ENCODE assay signal across 10 cellular contexts in the genomic region with DNA sequence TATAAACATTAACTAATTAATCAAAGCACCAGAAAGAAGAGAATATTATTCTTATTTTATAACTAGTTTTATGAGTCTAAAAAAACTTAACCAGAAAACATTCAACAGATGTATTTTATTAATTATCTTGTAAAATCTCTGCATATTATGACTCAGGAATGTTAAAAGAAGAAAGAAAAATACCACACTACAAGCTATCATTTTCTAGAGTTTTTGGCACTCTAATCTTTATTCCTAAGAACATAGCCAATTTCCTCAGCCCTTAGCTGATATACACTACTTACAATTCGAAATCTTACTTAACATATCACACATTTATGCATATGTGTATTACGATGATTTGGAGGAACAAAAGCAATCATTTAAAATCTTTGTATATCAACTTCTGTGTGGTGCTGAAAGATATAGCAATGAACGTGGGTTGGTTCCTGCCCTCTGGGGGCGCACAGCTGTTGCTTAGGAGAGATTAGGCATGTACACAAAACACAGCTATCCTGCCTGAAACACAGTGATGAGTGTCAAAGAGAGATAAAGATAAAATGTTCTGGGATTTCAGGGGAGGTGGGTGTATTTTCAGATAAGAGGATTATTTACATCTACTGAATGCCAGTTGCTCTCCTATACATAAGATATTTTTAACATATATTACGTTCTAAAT.
DNase-seq lines count a peak whose midpoint lies in the region; ATAC-seq lines count a peak whose summit lies in the region.
"Had no signal": no experiment of that assay in that cellular context is flagged by ENCODE, and none has a peak within 500 bp of the region (broad histone marks: within the 10 kb centered on the region; RNA-seq: fewer than 3 reads in every experiment).

No MANE protein-coding gene starts in this region.

- DNase-seq in CD4-positive, CD25-positive, alpha-beta regulatory T cell: peak in 2 of 3 donors; percentile 2 to 28
- DNase-seq in SK-N-MC (ENCODE audit: low read depth, low spot score): peak; percentile 45
- peak; percentile 32 for DNase-seq in dedifferentiated amniotic fluid mesenchymal stem cell (ENCODE audit: extremely low spot score)
- peak; percentile 31 for DNase-seq in myocyte (ENCODE audit: low read depth)
- DNase-seq in cerebellar nuclear complex (lab: John Stamatoyannopoulos, UW): no peak
- DNase-seq in kidney glomerular epithelial cell (lab: John Stamatoyannopoulos, UW): no peak
- DNase-seq in left lobe of liver (ENCODE audit: low spot score): no peak
- DNase-seq: GF-D8, H9 had no signal

- H3K27ac Mint-ChIP-seq in CD4-positive, CD25-positive, alpha-beta regulatory T cell: peak overlapping the region; percentile 67 to 86 (median 79)
- H3K27ac Mint-ChIP-seq: H9 had no signal

- no peaks in the 10 kb centered on the region for H3K27me3 ChIP-seq in CD4-positive, CD25-positive, alpha-beta regulatory T cell (ENCODE audit: control insufficient read depth, insufficient read depth, low read length)

- H3K9me3 ChIP-seq in CD4-positive, CD25-positive, alpha-beta regulatory T cell (ENCODE audit: control insufficient read depth in 2 of 2, low read length in 2 of 2): no peaks in the 10 kb centered on the region
- H3K9me3 ChIP-seq in SK-N-MC (ENCODE audit: low read depth, low read length): no peaks in the 10 kb centered on the region

- H3K9me3 Mint-ChIP-seq in CD4-positive, CD25-positive, alpha-beta regulatory T cell: no peaks in the 10 kb centered on the region
- H3K9me3 Mint-ChIP-seq: H9 had no signal

- H3K4me3 Mint-ChIP-seq in CD4-positive, CD25-positive, alpha-beta regulatory T cell: peak overlapping the region in 2 of 4 donors; percentile 59 to 74
- H3K4me3 Mint-ChIP-seq: H9 had no signal

- no peaks in the 10 kb centered on the region for H3K27me3 Mint-ChIP-seq in CD4-positive, CD25-positive, alpha-beta regulatory T cell

- peaks cover 42% of the 10 kb centered on the region for H3K36me3 Mint-ChIP-seq in CD4-positive, CD25-positive, alpha-beta regulatory T cell

- peak overlapping the region; percentile 31 for H3K4me3 ChIP-seq in CD4-positive, CD25-positive, alpha-beta regulatory T cell (ENCODE audit: low read depth, low read length)
- peak overlapping the region; percentile 42 for H3K4me3 ChIP-seq in SK-N-MC

- H3K27ac ChIP-seq in CD4-positive, CD25-positive, alpha-beta regulatory T cell (ENCODE audit: insufficient read depth, low read length, poor library complexity, severe bottlenecking): no peak overlapping the region
- peak overlapping the region; percentile 95 for H3K27ac ChIP-seq in SK-N-MC

- peak overlapping the region; percentile 28 for H3K9ac ChIP-seq in SK-N-MC (ENCODE audit: insufficient read length)

- H3K4me1 Mint-ChIP-seq in CD4-positive, CD25-positive, alpha-beta regulatory T cell: peaks cover 8 to 27% (median 21%) of the 10 kb centered on the region in 4 donors
- H3K4me1 Mint-ChIP-seq: H9 had no signal

- no peak for ATAC-seq in CD4-positive, CD25-positive, alpha-beta regulatory T cell (ENCODE audit: low read depth in 2 of 2)
- ATAC-seq in left lobe of liver (no peak), GM18858 (IDR thresholded peaks at IDR 0.05; ENCODE audit: unreplicated experiment) (no peak)

- peaks cover 11% of the 10 kb centered on the region for H3K4me1 ChIP-seq in CD4-positive, CD25-positive, alpha-beta regulatory T cell (ENCODE audit: control insufficient read depth, insufficient read depth, low read length, poor library complexity, severe bottlenecking)

- H3K36me3 ChIP-seq in CD4-positive, CD25-positive, alpha-beta regulatory T cell (ENCODE audit: control insufficient read depth, insufficient read depth, low read length): peaks cover 83% of the 10 kb centered on the region
- H3K36me3 ChIP-seq in SK-N-MC (ENCODE audit: insufficient read depth, low read length): peaks cover 26% of the 10 kb centered on the region

Comparison
In these comparisons a context has a peak if more than half of its experiments do, and no peak if none do; other contexts are left out.
1. DNase-seq: peak in CD4-positive, CD25-positive, alpha-beta regulatory T cell (2 of 3), SK-N-MC (single experiment), dedifferentiated amniotic fluid mesenchymal stem cell (single experiment) and myocyte (single experiment); none in cerebellar nuclear complex (0 of 2), kidney glomerular epithelial cell (single experiment) and left lobe of liver (single experiment).